ENCODE assay signal across 12 cellular contexts in genomic region chr7:151769189-151769821, GRCh38.
DNase-seq lines count a peak whose midpoint lies in the region; ATAC-seq and TF ChIP-seq lines count a peak whose summit lies in the region.
"Had no signal": no experiment of that assay in that cellular context is flagged by ENCODE, and none has a peak within 500 bp of the region (broad histone marks: within the 10 kb centered on the region; RNA-seq: fewer than 3 reads in every experiment).

No MANE protein-coding gene starts in this region.

- H3K27ac Mint-ChIP-seq in activated naive CD4-positive, alpha-beta T cell treated with anti-CD3 and anti-CD28 coated beads for 36 hours: peak overlapping the region; percentile 86
- H3K27ac Mint-ChIP-seq in stimulated activated effector memory CD8-positive, alpha-beta T cell treated with anti-CD3 and anti-CD28 coated beads, Interleukin-12 subunit alpha, Interleukin-12 subunit beta, amount 100 ng/mL, for 72 hours: peak overlapping the region; percentile 69

- peak; percentile 93 for ATAC-seq in stimulated activated effector memory CD8-positive, alpha-beta T cell treated with anti-CD3 and anti-CD28 coated beads, Interleukin-12 subunit alpha, Interleukin-12 subunit beta, amount 100 ng/mL, for 72 hours
- ATAC-seq in GM19328 (IDR thresholded peaks at IDR 0.05; ENCODE audit: unreplicated experiment): no peak

- H3K27me3 ChIP-seq in MG63: no peaks in the 10 kb centered on the region
- no peaks in the 10 kb centered on the region for H3K27me3 ChIP-seq in stomach

- H3K9me3 ChIP-seq in MG63 (no peaks in the 10 kb centered on the region), stomach (no peaks in the 10 kb centered on the region)
- H3K9me3 ChIP-seq: thoracic aorta had no signal

- intact Hi-C loops in activated naive CD4-positive, alpha-beta T cell treated with anti-CD3 and anti-CD28 coated beads for 36 hours (cut with micrococcal nuclease): loop anchor here (1.0 to 5.0 kb wide), 6 partner anchors 13 to 417 kb away; no protein-coding TSS in a partner anchor
- intact Hi-C loops in stomach (cut with DNase I; ENCODE audit: low total_unique reads): no loop called here

- peak overlapping the region; percentile 10 for H3K4me3 Mint-ChIP-seq in activated naive CD4-positive, alpha-beta T cell treated with anti-CD3 and anti-CD28 coated beads for 36 hours
- peak overlapping the region; percentile 39 for H3K4me3 Mint-ChIP-seq in stimulated activated effector memory CD8-positive, alpha-beta T cell treated with anti-CD3 and anti-CD28 coated beads, Interleukin-12 subunit alpha, Interleukin-12 subunit beta, amount 100 ng/mL, for 72 hours

- TF ChIP-seq CTCF in GM20000 (IDR thresholded peaks at IDR 0.05; ENCODE audit: extremely low read depth, missing control alignments) (no peak), stomach (IDR thresholded peaks at IDR 0.05) (no peak)

- CTCF ChIA-PET in activated naive CD4-positive, alpha-beta T cell treated with anti-CD3 and anti-CD28 coated beads for 36 hours (lab: Charles Lee): interaction anchor here (0.6 to 6.0 kb wide), 5 partner anchors 11 to 136 kb away, joined by 3 to 57 read pairs (median 8); no protein-coding TSS in a partner anchor

- no peaks in the 10 kb centered on the region for H3K27me3 Mint-ChIP-seq in activated naive CD4-positive, alpha-beta T cell treated with anti-CD3 and anti-CD28 coated beads for 36 hours (ENCODE audit: low read depth)

- 72 to 94% (median 80%) methylated on average over 4 to 11 of the region's 11 CpGs for WGBS in stomach, 5 donors

- H3K36me3 Mint-ChIP-seq in activated naive CD4-positive, alpha-beta T cell treated with anti-CD3 and anti-CD28 coated beads for 36 hours (ENCODE audit: low read depth): no peaks in the 10 kb centered on the region
- H3K36me3 Mint-ChIP-seq in stimulated activated effector memory CD8-positive, alpha-beta T cell treated with anti-CD3 and anti-CD28 coated beads, Interleukin-12 subunit alpha, Interleukin-12 subunit beta, amount 100 ng/mL, for 72 hours: no peaks in the 10 kb centered on the region

- H3K27ac ChIP-seq in stomach: no peak overlapping the region
- H3K27ac ChIP-seq: thoracic aorta had no signal

- DNase-seq in GM20000 (ENCODE audit: low spot score) (peak; percentile 50), MG63 (peak; percentile 15), stomach (no peak), NCI-H2196 treated with DMSO at 0.1 percent for 48 hours (lab: John Stamatoyannopoulos, UW; ENCODE audit: unreplicated experiment) (no peak), NCI-H1092 treated with DMSO at 0.1 percent for 48 hours (lab: John Stamatoyannopoulos, UW) (no peak)
- DNase-seq in activated naive CD4-positive, alpha-beta T cell treated with anti-CD3 and anti-CD28 coated beads for 36 hours: peak; percentile 62
- peak in 1 of 2 donors; percentile 72 for DNase-seq in stimulated activated effector memory CD8-positive, alpha-beta T cell treated with anti-CD3 and anti-CD28 coated beads, Interleukin-12 subunit alpha, Interleukin-12 subunit beta, amount 100 ng/mL, for 72 hours (ENCODE audit: low spot score in 2 of 2)
- DNase-seq: mesenchymal stem cell, NCI-H526 treated with DMSO at 0.1 percent for 48 hours had no signal

- peaks cover 51% of the 10 kb centered on the region for H3K4me1 Mint-ChIP-seq in activated naive CD4-positive, alpha-beta T cell treated with anti-CD3 and anti-CD28 coated beads for 36 hours (ENCODE audit: low read depth)
- H3K4me1 Mint-ChIP-seq in stimulated activated effector memory CD8-positive, alpha-beta T cell treated with anti-CD3 and anti-CD28 coated beads, Interleukin-12 subunit alpha, Interleukin-12 subunit beta, amount 100 ng/mL, for 72 hours: peaks cover 39% of the 10 kb centered on the region

- peaks cover 0 to 12% (median 4%) of the 10 kb centered on the region in 4 donors for H3K4me1 ChIP-seq in stomach

- H3K36me3 ChIP-seq in MG63 (no peaks in the 10 kb centered on the region), stomach (peaks cover 0 to 36% (median 24%) of the 10 kb centered on the region in 4 donors)
- H3K36me3 ChIP-seq: thoracic aorta had no signal

- no peak for TF ChIP-seq POLR2A in stomach (IDR thresholded peaks at IDR 0.05)

- H3K4me3 ChIP-seq in MG63: no peak overlapping the region
- H3K4me3 ChIP-seq in stomach: no peak overlapping the region
- H3K4me3 ChIP-seq: skin epidermis, thoracic aorta had no signal

- peaks cover 5% of the 10 kb centered on the region for H3K9me3 Mint-ChIP-seq in activated naive CD4-positive, alpha-beta T cell treated with anti-CD3 and anti-CD28 coated beads for 36 hours
- no peaks in the 10 kb centered on the region for H3K9me3 Mint-ChIP-seq in stimulated activated effector memory CD8-positive, alpha-beta T cell treated with anti-CD3 and anti-CD28 coated beads, Interleukin-12 subunit alpha, Interleukin-12 subunit beta, amount 100 ng/mL, for 72 hours

- TF ChIP-seq EP300 in stomach (IDR thresholded peaks at IDR 0.05): no peak

Comparison
In these comparisons a context has a peak if more than half of its experiments do, and no peak if none do; other contexts are left out.
1. DNase-seq: peak in GM20000 (single experiment), MG63 (single experiment) and activated naive CD4-positive, alpha-beta T cell treated with anti-CD3 and anti-CD28 coated beads for 36 hours (single experiment); none in stomach (single experiment), NCI-H2196 treated with DMSO at 0.1 percent for 48 hours (single experiment) and NCI-H1092 treated with DMSO at 0.1 percent for 48 hours (single experiment).